In the genomic region with DNA sequence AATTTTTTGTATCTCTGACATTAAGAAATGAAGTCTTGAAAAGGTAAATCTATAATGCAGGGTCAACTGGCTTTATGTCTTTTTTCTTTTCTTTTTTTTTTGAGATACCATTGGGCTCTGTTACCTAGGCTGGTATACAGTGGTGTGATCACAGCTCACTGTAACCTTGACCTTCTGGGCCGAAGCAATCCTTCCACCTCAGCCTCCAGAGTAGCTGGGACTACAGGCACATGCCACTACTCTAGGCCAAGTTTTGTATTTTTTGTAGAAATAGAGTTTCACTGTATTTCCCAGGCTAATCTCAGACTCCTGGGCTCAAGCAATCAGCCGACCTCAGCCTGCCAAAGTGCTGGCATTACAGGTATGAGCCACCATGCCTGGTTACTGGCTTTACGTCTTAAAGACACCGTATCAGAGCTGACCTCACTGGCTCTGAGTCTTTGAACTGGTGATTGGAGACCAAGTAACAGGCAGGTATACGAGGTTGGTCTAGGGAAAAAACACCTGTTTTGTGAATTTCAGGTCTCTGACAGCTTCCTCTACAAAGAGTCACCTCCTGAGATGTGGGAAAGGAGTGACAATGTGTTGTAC, we compare ENCODE assay signal across 17 cellular contexts.
DNase-seq lines count a peak whose midpoint lies in the region; ATAC-seq, FAIRE-seq and TF ChIP-seq lines count a peak whose summit lies in the region.
"Had no signal": no experiment of that assay in that cellular context is flagged by ENCODE, and none has a peak within 500 bp of the region (broad histone marks: within the 10 kb centered on the region; RNA-seq: fewer than 3 reads in every experiment).

No MANE protein-coding gene starts in this region.

- H3K9ac ChIP-seq in colonic mucosa (ENCODE audit: low read depth in 2 of 2, low read length in 2 of 2): no peak overlapping the region
- H3K9ac ChIP-seq in HepG2 (ENCODE audit: insufficient read depth, low read depth, low read length): peak overlapping the region; percentile 74

- no peaks in the 10 kb centered on the region for H4K20me1 ChIP-seq in HepG2 (ENCODE audit: insufficient read depth, low read length)

- BruUV-seq in HepG2 (replicated peaks; lab: Mats Ljungman, UMichigan): TSS peak; percentile 77

- H3K36me3 Mint-ChIP-seq in osteocyte (ENCODE audit: unreplicated experiment): no peaks in the 10 kb centered on the region

- H3K9me3 Mint-ChIP-seq in osteocyte (ENCODE audit: unreplicated experiment): peaks cover 4% of the 10 kb centered on the region
- H3K9me3 Mint-ChIP-seq: CD4-positive, alpha-beta T cell had no signal

- H3K27me3 ChIP-seq in colonic mucosa (no peaks in the 10 kb centered on the region), HepG2 (ENCODE audit: control insufficient read depth in 1 of 2, insufficient read depth in 2 of 2, low read length in 2 of 2) (no peaks in the 10 kb centered on the region)

- peaks cover 33% of the 10 kb centered on the region for H3K27me3 Mint-ChIP-seq in osteocyte (ENCODE audit: unreplicated experiment)
- H3K27me3 Mint-ChIP-seq: CD4-positive, alpha-beta T cell had no signal

- in situ Hi-C loops in HepG2 (cut with HindIII; ENCODE audit: extremely low pct_ligation_motif_present, low pct_unique_long_range_greater_than_20kb): no loop called here

- H3K36me3 ChIP-seq in colonic mucosa: no peaks in the 10 kb centered on the region
- no peaks in the 10 kb centered on the region for H3K36me3 ChIP-seq in HepG2 (replicated peaks in 1 of 2; ENCODE audit: control insufficient read depth in 1 of 2, insufficient read depth in 2 of 2, low read length in 2 of 2)

- no peak for DNase-seq in colonic mucosa
- DNase-seq in HepG2 (ENCODE audit: low spot score): peak; percentile 55
- DNase-seq in osteocyte (ENCODE audit: extremely low spot score, unreplicated experiment): peak; percentile 11
- no peak for DNase-seq in occipital lobe (lab: John Stamatoyannopoulos, UW)
- DNase-seq in putamen (ENCODE audit: low spot score): no peak
- DNase-seq in iPS-NIHi7 (ENCODE audit: extremely low spot score): no peak
- DNase-seq: AML-193; CD4-positive, alpha-beta T cell; HCEC 1CT had no signal

- H2AFZ ChIP-seq in HepG2 (ENCODE audit: low read length): peak overlapping the region; percentile 66
- H2AFZ ChIP-seq: GM23338 had no signal

- H3K27ac Mint-ChIP-seq in osteocyte (ENCODE audit: unreplicated experiment): no peak overlapping the region
- H3K27ac Mint-ChIP-seq: CD4-positive, alpha-beta T cell; GM23338 had no signal

- no peak overlapping the region for H3K4me3 Mint-ChIP-seq in osteocyte (ENCODE audit: unreplicated experiment)
- H3K4me3 Mint-ChIP-seq: CD4-positive, alpha-beta T cell; GM23338 had no signal

- H3K4me1 ChIP-seq in colonic mucosa (no peaks in the 10 kb centered on the region), HepG2 (ENCODE audit: insufficient read depth, low read length) (peaks cover 60% of the 10 kb centered on the region)

- no peak for TF ChIP-seq POLR2A in HepG2 (IDR thresholded peaks at IDR 0.05; ENCODE audit: insufficient read depth in 1 of 2, low read depth in 2 of 2, low read length in 2 of 2)

- FAIRE-seq in HepG2 (lab: Jason Lieb, UNC): peak; percentile 28
- FAIRE-seq: A204.1, D721Med, G401.6, GM12891, H54 had no signal

- TF ChIP-seq EP300 in HepG2 (IDR thresholded peaks at IDR 0.05; ENCODE audit: low read depth in 2 of 2, low read length in 2 of 2) (no peak), HepG2 (CRISPR knock-in tag; IDR thresholded peaks at IDR 0.05; ENCODE audit: borderline replicate concordance) (no peak)

- TF ChIP-seq RAD21 in HepG2 (CRISPR knock-in tag; IDR thresholded peaks at IDR 0.05): no peak

- ATAC-seq in HepG2: peak; percentile 81
- ATAC-seq in GM21786 (IDR thresholded peaks at IDR 0.05; ENCODE audit: unreplicated experiment): no peak
- ATAC-seq: GM23338 had no signal

- intact Hi-C loops in colonic mucosa (cut with DNase I): no loop called here
- intact Hi-C loops in HepG2 (cut with micrococcal nuclease; ENCODE audit: unreplicated experiment): loop anchor here (1.0 to 5.0 kb wide), 3 partner anchors 8 to 194 kb away; partner anchors contain the start of gene SETD9

- no peaks in the 10 kb centered on the region for H3K79me2 ChIP-seq in HepG2 (ENCODE audit: insufficient read depth, low read length)

- 19% methylated on average over 5 of the region's 5 CpGs for WGBS in HepG2 (ENCODE audit: low lambda C conversion rate)

- H3K4me3 ChIP-seq in colonic mucosa: no peak overlapping the region
- H3K4me3 ChIP-seq in HepG2 (replicated peaks in 1 of 3; ENCODE audit: insufficient read depth in 1 of 3, low read depth in 2 of 3, low read length in 3 of 3): peak overlapping the region; percentile 5 to 65 (median 55); a peak in 3 of 6 replicates
- H3K4me3 ChIP-seq: GM23338 had no signal

- POLR2A ChIA-PET in HepG2 (lab: Yijun Ruan, JAX): interaction anchor here (1.9 to 2.4 kb wide), 3 partner anchors 8 to 194 kb away, joined by 6 to 18 read pairs (median 8); partner anchors contain the start of gene SETD9

- CTCF ChIA-PET in HepG2 (lab: Yijun Ruan, JAX; ENCODE audit: low intra/inter-chr PET ratio, low total read pairs): no interaction called here

- no peaks in the 10 kb centered on the region for H3K9me3 ChIP-seq in colonic mucosa
- 0 out of 2 replicates have a peak, but pooled peaks cover 2% of the 10 kb centered on the region for H3K9me3 ChIP-seq in HepG2 (ENCODE audit: low read length)

- H3K4me1 Mint-ChIP-seq in osteocyte (ENCODE audit: unreplicated experiment): no peaks in the 10 kb centered on the region
- H3K4me1 Mint-ChIP-seq: GM23338 had no signal

- H3K4me2 ChIP-seq in HepG2 (ENCODE audit: low read depth, low read length): peak overlapping the region; percentile 79
- H3K4me2 ChIP-seq: GM23338 had no signal

- H3K27ac ChIP-seq in colonic mucosa (peak overlapping the region; percentile 55), HepG2 (ENCODE audit: extremely low read length, insufficient read depth, low read length) (peak overlapping the region; percentile 100)
- H3K27ac ChIP-seq: C4-2B had no signal

- TF ChIP-seq CTCF in colonic mucosa (IDR thresholded peaks at IDR 0.05) (no peak), HepG2 (CRISPR knock-in tag; IDR thresholded peaks at IDR 0.05) (no peak), osteocyte (IDR thresholded peaks at IDR 0.05) (no peak)

TF ChIP-seq in HepG2, 621 proteins besides CTCF, POLR2A, EP300 and RAD21 (continues in another document):
- TF ChIP-seq ZNF891 (CRISPR knock-in tag; IDR thresholded peaks at IDR 0.05) (no peak), ZKSCAN8 (CRISPR knock-in tag; IDR thresholded peaks at IDR 0.05; ENCODE audit: borderline replicate concordance) (peak; percentile 35; the same call in 1 of the 2 replicates), ZNF83 (CRISPR knock-in tag; IDR thresholded peaks at IDR 0.05; ENCODE audit: borderline replicate concordance) (no peak), ZFY (CRISPR knock-in tag; IDR thresholded peaks at IDR 0.05) (peak; percentile 58), MTF1 (CRISPR knock-in tag; IDR thresholded peaks at IDR 0.05) (no peak), ZFYVE20 (CRISPR knock-in tag; IDR thresholded peaks at IDR 0.05; ENCODE audit: borderline replicate concordance, low read depth) (no peak), RFX3 (CRISPR knock-in tag; IDR thresholded peaks at IDR 0.05) (no peak), KDM2A (CRISPR knock-in tag; IDR thresholded peaks at IDR 0.05; ENCODE audit: borderline replicate concordance, low read depth) (no peak), ZMYM4 (CRISPR knock-in tag; IDR thresholded peaks at IDR 0.05) (no peak), ZNF605 (CRISPR knock-in tag; IDR thresholded peaks at IDR 0.05) (0 out of 2 replicates have a peak, but pooled peaks have one; percentile 25), ZNF547 (CRISPR knock-in tag; IDR thresholded peaks at IDR 0.05) (no peak), SALL1 (CRISPR knock-in tag; IDR thresholded peaks at IDR 0.05) (0 out of 2 replicates have a peak, but pooled peaks have one; percentile 34), SALL2 (CRISPR knock-in tag; IDR thresholded peaks at IDR 0.05) (no peak), ESRRA (CRISPR knock-in tag; IDR thresholded peaks at IDR 0.05; ENCODE audit: low read depth) (peak; percentile 43; the same call in 1 of the 2 replicates), TAF15 (IDR thresholded peaks at IDR 0.05; ENCODE audit: low read depth, low read length, poor library complexity, severe bottlenecking) (no peak), ZFX (CRISPR knock-in tag; IDR thresholded peaks at IDR 0.05; ENCODE audit: low read depth) (peak; percentile 61), MAX (IDR thresholded peaks at IDR 0.05) (0 out of 2 replicates have a peak, but pooled peaks have one; percentile 19), HNF4A (CRISPR knock-in tag; IDR thresholded peaks at IDR 0.05) (peak; percentile 42), SOX6 (IDR thresholded peaks at IDR 0.05) (no peak), SOX6 (CRISPR knock-in tag; IDR thresholded peaks at IDR 0.05) (peak; percentile 48; the same call in 1 of the 2 replicates), E2F5 (CRISPR knock-in tag; conservative IDR thresholded peaks at IDR 0.05) (no peak), HNF4G (IDR thresholded peaks at IDR 0.05; ENCODE audit: borderline replicate concordance, low read depth, low read length) (no peak; the same call in 1 of the 2 replicates), HNF4G (CRISPR knock-in tag; IDR thresholded peaks at IDR 0.05; ENCODE audit: borderline replicate concordance, low read depth) (no peak), ZNF772 (CRISPR knock-in tag; IDR thresholded peaks at IDR 0.05) (0 out of 2 replicates have a peak, but pooled peaks have one; percentile 25), FOXA1 (IDR thresholded peaks at IDR 0.05) (no peak), FOXA1 (CRISPR knock-in tag; IDR thresholded peaks at IDR 0.05) (no peak), TBX3 (IDR thresholded peaks at IDR 0.05; ENCODE audit: borderline replicate concordance) (no peak), ZNF326 (CRISPR knock-in tag; IDR thresholded peaks at IDR 0.05; ENCODE audit: borderline replicate concordance) (no peak)

Comparison
In these comparisons a context has a peak if more than half of its experiments do, and no peak if none do; other contexts are left out.
1. DNase-seq: peak in HepG2 (single experiment) and osteocyte (single experiment); none in colonic mucosa (single experiment), occipital lobe (single experiment), putamen (single experiment) and iPS-NIHi7 (single experiment).